1 cellular context compared by ENCODE assay signal in the genomic region with DNA sequence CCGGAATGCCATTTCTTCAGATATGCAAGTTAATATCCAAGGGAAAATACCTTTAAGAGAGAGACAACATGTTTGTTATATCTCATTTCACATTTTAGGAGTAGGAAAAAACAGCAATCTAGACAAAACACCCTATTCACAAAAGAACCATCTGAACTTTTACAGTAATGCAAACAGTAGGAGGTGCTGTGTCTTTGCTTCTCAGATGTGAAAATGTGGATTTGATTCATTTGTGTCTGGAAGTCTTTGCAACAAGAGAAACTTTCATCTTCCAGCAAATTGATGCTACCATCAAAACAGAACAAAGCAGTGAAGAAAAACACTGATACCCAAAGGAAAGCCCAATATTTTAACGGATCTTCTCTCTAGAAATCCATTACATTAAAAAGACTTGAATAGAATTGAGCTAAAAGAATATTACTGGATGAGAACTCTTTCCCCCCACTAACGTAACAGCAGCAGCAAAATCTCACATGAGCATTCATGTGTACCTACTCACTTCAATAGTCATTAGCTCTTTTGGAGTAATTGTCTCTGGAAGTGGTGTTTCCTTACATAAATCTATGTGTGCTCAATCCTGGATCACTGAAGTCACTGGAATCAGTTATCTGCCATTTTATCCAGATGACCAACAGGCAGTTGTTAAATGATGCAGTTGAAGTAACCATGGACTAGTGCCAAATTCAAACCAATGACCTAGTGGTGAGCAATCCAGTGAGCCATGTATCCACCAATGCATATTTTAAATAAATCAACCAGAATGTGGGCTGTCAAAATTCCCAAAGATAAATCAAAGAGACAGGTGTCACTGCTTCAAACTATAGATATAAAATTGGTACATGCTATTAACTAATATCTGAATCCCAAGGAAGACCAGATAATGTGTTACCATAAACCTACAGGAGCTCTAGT.
TF ChIP-seq lines count a peak whose summit lies in the region.

No MANE protein-coding gene starts in this region.

TF ChIP-seq in GM23338, 12 proteins besides CTCF, POLR2A, EP300 and RAD21 (continued from another document):
- TF ChIP-seq, protein P1, sequence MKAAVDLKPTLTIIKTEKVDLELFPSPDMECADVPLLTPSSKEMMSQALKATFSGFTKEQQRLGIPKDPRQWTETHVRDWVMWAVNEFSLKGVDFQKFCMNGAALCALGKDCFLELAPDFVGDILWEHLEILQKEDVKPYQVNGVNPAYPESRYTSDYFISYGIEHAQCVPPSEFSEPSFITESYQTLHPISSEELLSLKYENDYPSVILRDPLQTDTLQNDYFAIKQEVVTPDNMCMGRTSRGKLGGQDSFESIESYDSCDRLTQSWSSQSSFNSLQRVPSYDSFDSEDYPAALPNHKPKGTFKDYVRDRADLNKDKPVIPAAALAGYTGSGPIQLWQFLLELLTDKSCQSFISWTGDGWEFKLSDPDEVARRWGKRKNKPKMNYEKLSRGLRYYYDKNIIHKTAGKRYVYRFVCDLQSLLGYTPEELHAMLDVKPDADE (IDR thresholded peaks at IDR 0.05), result no peak
- TF ChIP-seq ZNF114 (CRISPR knock-in tag; IDR thresholded peaks at IDR 0.05) (no peak), NANOG (IDR thresholded peaks at IDR 0.05; ENCODE audit: borderline replicate concordance) (no peak)
- TF ChIP-seq, protein P2, sequence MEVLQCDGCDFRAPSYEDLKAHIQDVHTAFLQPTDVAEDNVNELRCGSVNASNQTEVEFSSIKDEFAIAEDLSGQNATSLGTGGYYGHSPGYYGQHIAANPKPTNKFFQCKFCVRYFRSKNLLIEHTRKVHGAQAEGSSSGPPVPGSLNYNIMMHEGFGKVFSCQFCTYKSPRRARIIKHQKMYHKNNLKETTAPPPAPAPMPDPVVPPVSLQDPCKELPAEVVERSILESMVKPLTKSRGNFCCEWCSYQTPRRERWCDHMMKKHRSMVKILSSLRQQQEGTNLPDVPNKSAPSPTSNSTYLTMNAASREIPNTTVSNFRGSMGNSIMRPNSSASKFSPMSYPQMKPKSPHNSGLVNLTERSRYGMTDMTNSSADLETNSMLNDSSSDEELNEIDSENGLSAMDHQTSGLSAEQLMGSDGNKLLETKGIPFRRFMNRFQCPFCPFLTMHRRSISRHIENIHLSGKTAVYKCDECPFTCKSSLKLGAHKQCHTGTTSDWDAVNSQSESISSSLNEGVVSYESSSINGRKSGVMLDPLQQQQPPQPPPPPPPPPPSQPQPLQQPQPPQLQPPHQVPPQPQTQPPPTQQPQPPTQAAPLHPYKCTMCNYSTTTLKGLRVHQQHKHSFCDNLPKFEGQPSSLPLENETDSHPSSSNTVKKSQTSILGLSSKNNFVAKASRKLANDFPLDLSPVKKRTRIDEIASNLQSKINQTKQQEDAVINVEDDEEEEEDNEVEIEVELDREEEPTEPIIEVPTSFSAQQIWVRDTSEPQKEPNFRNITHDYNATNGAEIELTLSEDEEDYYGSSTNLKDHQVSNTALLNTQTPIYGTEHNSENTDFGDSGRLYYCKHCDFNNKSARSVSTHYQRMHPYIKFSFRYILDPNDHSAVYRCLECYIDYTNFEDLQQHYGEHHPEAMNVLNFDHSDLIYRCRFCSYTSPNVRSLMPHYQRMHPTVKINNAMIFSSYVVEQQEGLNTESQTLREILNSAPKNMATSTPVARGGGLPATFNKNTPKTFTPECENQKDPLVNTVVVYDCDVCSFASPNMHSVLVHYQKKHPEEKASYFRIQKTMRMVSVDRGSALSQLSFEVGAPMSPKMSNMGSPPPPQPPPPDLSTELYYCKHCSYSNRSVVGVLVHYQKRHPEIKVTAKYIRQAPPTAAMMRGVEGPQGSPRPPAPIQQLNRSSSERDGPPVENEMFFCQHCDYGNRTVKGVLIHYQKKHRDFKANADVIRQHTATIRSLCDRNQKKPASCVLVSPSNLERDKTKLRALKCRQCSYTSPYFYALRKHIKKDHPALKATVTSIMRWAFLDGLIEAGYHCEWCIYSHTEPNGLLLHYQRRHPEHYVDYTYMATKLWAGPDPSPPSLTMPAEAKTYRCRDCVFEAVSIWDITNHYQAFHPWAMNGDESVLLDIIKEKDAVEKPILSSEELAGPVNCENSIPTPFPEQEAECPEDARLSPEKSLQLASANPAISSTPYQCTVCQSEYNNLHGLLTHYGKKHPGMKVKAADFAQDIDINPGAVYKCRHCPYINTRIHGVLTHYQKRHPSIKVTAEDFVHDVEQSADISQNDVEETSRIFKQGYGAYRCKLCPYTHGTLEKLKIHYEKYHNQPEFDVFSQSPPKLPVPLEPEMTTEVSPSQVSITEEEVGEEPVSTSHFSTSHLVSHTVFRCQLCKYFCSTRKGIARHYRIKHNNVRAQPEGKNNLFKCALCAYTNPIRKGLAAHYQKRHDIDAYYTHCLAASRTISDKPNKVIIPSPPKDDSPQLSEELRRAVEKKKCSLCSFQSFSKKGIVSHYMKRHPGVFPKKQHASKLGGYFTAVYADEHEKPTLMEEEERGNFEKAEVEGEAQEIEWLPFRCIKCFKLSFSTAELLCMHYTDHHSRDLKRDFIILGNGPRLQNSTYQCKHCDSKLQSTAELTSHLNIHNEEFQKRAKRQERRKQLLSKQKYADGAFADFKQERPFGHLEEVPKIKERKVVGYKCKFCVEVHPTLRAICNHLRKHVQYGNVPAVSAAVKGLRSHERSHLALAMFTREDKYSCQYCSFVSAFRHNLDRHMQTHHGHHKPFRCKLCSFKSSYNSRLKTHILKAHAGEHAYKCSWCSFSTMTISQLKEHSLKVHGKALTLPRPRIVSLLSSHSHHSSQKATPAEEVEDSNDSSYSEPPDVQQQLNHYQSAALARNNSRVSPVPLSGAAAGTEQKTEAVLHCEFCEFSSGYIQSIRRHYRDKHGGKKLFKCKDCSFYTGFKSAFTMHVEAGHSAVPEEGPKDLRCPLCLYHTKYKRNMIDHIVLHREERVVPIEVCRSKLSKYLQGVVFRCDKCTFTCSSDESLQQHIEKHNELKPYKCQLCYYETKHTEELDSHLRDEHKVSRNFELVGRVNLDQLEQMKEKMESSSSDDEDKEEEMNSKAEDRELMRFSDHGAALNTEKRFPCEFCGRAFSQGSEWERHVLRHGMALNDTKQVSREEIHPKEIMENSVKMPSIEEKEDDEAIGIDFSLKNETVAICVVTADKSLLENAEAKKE (CRISPR knock-in tag; IDR thresholded peaks at IDR 0.05), result no peak
